Comparison of ENCODE assay signal across 32 cellular contexts in genomic region chr1:186231861-186232436, GRCh38.
"Had no signal": no experiment of that assay in that cellular context is flagged by ENCODE, and none has a peak within 500 bp of the region (broad histone marks: within the 10 kb centered on the region; RNA-seq: fewer than 3 reads in every experiment).

No MANE protein-coding gene starts in this region.

- H3K4me1 ChIP-seq: adrenal gland, body of pancreas, pancreas, prostate gland, upper lobe of left lung, vagina had no signal

- H3K27me3 ChIP-seq: adrenal gland, body of pancreas, cardiac muscle cell, pancreas, upper lobe of left lung, vagina had no signal

- H3K27ac ChIP-seq: adrenal gland, body of pancreas, cardiac muscle cell, coronary artery, dorsolateral prefrontal cortex, pancreas, prostate gland, skin epidermis, upper lobe of left lung, vagina had no signal

- H3K4me3 ChIP-seq: adrenal gland, body of pancreas, cardiac muscle cell, coronary artery, dorsolateral prefrontal cortex, pancreas, prostate gland, skin epidermis, upper lobe of left lung, vagina had no signal

- ATAC-seq: body of pancreas; naive thymus-derived CD8-positive, alpha-beta T cell; pancreas; sciatic nerve; stimulated activated memory B cell treated with anti-CD40 and anti-IgM and Interleukin-4, amounts not matched to agents 10 μg/mL and 1 μg/mL and 100 μg/mL, for 72 hours; stimulated activated naive CD8-positive, alpha-beta T cell treated with anti-CD3 and anti-CD28 coated beads, Interleukin-15, amount 100 ng/mL, for 72 hours had no signal

- FAIRE-seq: kidney, pancreas had no signal

- DNase-seq: activated CD4-positive, alpha-beta memory T cell treated with anti-CD3 and anti-CD28 coated beads for 36 hours; activated CD4-positive, alpha-beta T cell treated with anti-CD3 and anti-CD28 coated beads, Interleukin-2, amount 10 ng/mL, durations not matched to agents 24 days and 14 days; activated CD4-positive, CD25-positive, alpha-beta regulatory T cell treated with anti-CD3 and anti-CD28 coated beads, Interleukin-2, amount 50 U/mL, for 72 hours; activated CD8-positive, alpha-beta memory T cell treated with anti-CD3 and anti-CD28 coated beads, Interleukin-2, amount 50 U/mL, for 48 hours; activated T-cell treated with anti-CD3 and anti-CD28 coated beads, Interleukin-2, amount 50 U/mL, for 24 hours; adrenal gland; aorta; body of pancreas; dorsolateral prefrontal cortex; effector memory CD4-positive, alpha-beta T cell; foreskin fibroblast; head of caudate nucleus; hippocampal formation; kidney; midbrain; naive thymus-derived CD8-positive, alpha-beta T cell; nucleus accumbens; pancreas; retina; stimulated activated CD4-positive, alpha-beta T cell treated with anti-CD3 and anti-CD28 coated beads, Interleukin-4, amount 100 ng/mL, for 24 hours; stimulated activated CD8-positive, alpha-beta memory T cell treated with anti-CD3 and anti-CD28 coated beads, Interleukin-4, amount 100 ng/mL, for 48 hours; stimulated activated naive CD8-positive, alpha-beta T cell treated with anti-CD3 and anti-CD28 coated beads, Interleukin-15, amount 100 ng/mL, for 72 hours; substantia nigra; T-helper 9 cell; upper lobe of left lung had no signal

- H3K9me3 ChIP-seq: adrenal gland, body of pancreas, pancreas, prostate gland, upper lobe of left lung, vagina had no signal

- H3K36me3 ChIP-seq: adrenal gland, cardiac muscle cell, pancreas, prostate gland, upper lobe of left lung, vagina had no signal
